Comparison of ENCODE assay signal across 16 cellular contexts in the genomic region with DNA sequence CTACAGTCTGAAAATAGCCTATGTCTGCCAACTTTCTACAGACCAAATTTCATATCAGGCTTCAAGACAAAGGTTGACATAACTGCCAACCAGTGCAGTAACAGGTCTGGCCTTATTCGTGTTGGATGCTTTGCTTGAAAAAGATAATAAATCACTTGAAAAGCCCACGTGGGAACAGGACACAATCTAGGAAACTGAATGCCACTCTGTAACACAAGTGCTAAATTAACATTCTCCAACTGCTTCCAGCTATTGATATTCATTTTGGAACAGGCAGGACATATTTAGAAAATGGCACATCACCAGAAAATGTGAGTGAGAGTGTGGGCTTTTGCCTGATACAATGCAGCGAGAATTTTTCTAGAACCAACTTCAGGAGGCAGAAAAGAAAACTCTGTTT.
"Had no signal": no experiment of that assay in that cellular context is flagged by ENCODE, and none has a peak within 500 bp of the region (broad histone marks: within the 10 kb centered on the region; RNA-seq: fewer than 3 reads in every experiment).

No MANE protein-coding gene starts in this region.

- DNase-seq: activated CD4-positive, alpha-beta T cell treated with anti-CD3 and anti-CD28 coated beads, Interleukin-2, amount 10 ng/mL, durations not matched to agents 7 days and 5 days; activated CD4-positive, CD25-positive, alpha-beta regulatory T cell; activated CD8-positive, alpha-beta memory T cell treated with anti-CD3 and anti-CD28 coated beads for 24 hours; activated naive CD4-positive, alpha-beta T cell treated with Interleukin-2 at 50 U/mL for 16 hours; effector memory CD8-positive, alpha-beta T cell; immature natural killer cell; left colon; mucosa of descending colon; nucleus accumbens; stimulated activated naive CD4-positive, alpha-beta T cell treated with Interleukin-2 at 50 U/mL for 16 hours; T-helper 2 cell; upper lobe of left lung had no signal

- H3K27ac Mint-ChIP-seq: activated CD4-positive, alpha-beta T cell treated with anti-CD3 and anti-CD28 coated beads, Interleukin-2, amount 10 ng/mL, durations not matched to agents 7 days and 5 days; effector memory CD8-positive, alpha-beta T cell; immature natural killer cell; natural killer cell treated with Interleukin-12 subunit alpha and Interleukin-12 subunit beta and Interleukin-15 and Interleukin-18, amount 100 ng/mL, for 72 hours had no signal

- H3K36me3 Mint-ChIP-seq: immature natural killer cell; natural killer cell treated with Interleukin-12 subunit alpha and Interleukin-12 subunit beta and Interleukin-15 and Interleukin-18, amount 100 ng/mL, for 72 hours had no signal

- H3K4me3 ChIP-seq: mucosa of descending colon, prostate gland, suprapubic skin, upper lobe of left lung had no signal

- H3K36me3 ChIP-seq: prostate gland, suprapubic skin, upper lobe of left lung had no signal

- H3K4me1 ChIP-seq: prostate gland, suprapubic skin, upper lobe of left lung had no signal

- H3K27me3 ChIP-seq: suprapubic skin, upper lobe of left lung had no signal

- H3K9me3 Mint-ChIP-seq: activated CD4-positive, alpha-beta T cell treated with anti-CD3 and anti-CD28 coated beads, Interleukin-2, amount 10 ng/mL, durations not matched to agents 7 days and 5 days; effector memory CD8-positive, alpha-beta T cell; immature natural killer cell; natural killer cell treated with Interleukin-12 subunit alpha and Interleukin-12 subunit beta and Interleukin-15 and Interleukin-18, amount 100 ng/mL, for 72 hours had no signal

- H3K9me3 ChIP-seq: mucosa of descending colon, prostate gland, suprapubic skin, upper lobe of left lung had no signal

- ATAC-seq: effector memory CD8-positive, alpha-beta T cell; left colon; mucosa of descending colon; natural killer cell treated with Interleukin-12 subunit alpha and Interleukin-12 subunit beta and Interleukin-15 and Interleukin-18, amount 100 ng/mL, for 72 hours; sciatic nerve had no signal

- H3K4me3 Mint-ChIP-seq: activated CD4-positive, alpha-beta T cell treated with anti-CD3 and anti-CD28 coated beads, Interleukin-2, amount 10 ng/mL, durations not matched to agents 7 days and 5 days; effector memory CD8-positive, alpha-beta T cell; immature natural killer cell; natural killer cell treated with Interleukin-12 subunit alpha and Interleukin-12 subunit beta and Interleukin-15 and Interleukin-18, amount 100 ng/mL, for 72 hours had no signal

- H3K27ac ChIP-seq: prostate gland, suprapubic skin had no signal

- H3K4me1 Mint-ChIP-seq: activated CD4-positive, alpha-beta T cell treated with anti-CD3 and anti-CD28 coated beads, Interleukin-2, amount 10 ng/mL, durations not matched to agents 7 days and 5 days; immature natural killer cell had no signal
